Comparison of ENCODE assay signal across 28 cellular contexts in the genomic region with DNA sequence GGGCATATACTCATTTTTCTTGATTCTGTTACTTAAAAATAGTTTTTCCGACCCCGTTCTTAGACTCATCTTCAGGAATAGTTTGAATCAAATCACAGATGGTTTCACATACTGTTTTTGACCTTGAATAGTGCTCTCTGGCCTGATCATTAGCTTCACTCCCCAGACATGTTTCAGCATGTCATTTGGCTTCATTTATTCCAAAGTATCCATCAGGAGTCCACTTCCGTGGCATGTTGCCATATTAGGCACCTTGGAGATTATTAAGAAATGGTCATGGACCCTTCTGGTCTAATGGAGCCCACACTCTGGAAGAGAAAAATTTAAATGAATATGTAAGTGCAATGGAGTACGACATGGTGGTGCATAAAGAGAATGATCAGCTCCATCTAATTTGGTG.
"Had no signal": no experiment of that assay in that cellular context is flagged by ENCODE, and none has a peak within 500 bp of the region (broad histone marks: within the 10 kb centered on the region; RNA-seq: fewer than 3 reads in every experiment).

No MANE protein-coding gene starts in this region.

- H3K4me3 Mint-ChIP-seq: natural killer cell; nephron; neural progenitor cell; stimulated activated memory B cell treated with anti-CD40 and anti-IgM and Interleukin-4, amounts not matched to agents 10 μg/mL and 1 μg/mL and 100 μg/mL, for 72 hours; stimulated activated naive CD8-positive, alpha-beta T cell treated with anti-CD3 and anti-CD28 coated beads, Interleukin-15, amount 100 ng/mL, for 72 hours had no signal

- H3K27me3 ChIP-seq: neural progenitor cell, ovary, spleen, thyroid gland, tibial nerve, upper lobe of left lung, vagina had no signal

- H3K27ac ChIP-seq: neural progenitor cell, ovary, parathyroid adenoma, psoas muscle, skin epidermis, spleen, thoracic aorta, thyroid gland, tibial nerve, upper lobe of left lung, vagina had no signal

- ATAC-seq: psoas muscle; right cardiac atrium; sciatic nerve; stimulated activated memory B cell treated with anti-CD40 and anti-IgM and Interleukin-4, amounts not matched to agents 10 μg/mL and 1 μg/mL and 100 μg/mL, for 72 hours; stimulated activated naive CD8-positive, alpha-beta T cell treated with anti-CD3 and anti-CD28 coated beads, Interleukin-15, amount 100 ng/mL, for 72 hours; stimulated activated naive CD8-positive, alpha-beta T cell treated with anti-CD3 and anti-CD28 coated beads, Interleukin-15, Interleukin-2, amounts not matched to agents 100 U/mL and 50 U/mL, for 24 hours had no signal

- H3K27ac Mint-ChIP-seq: natural killer cell; nephron; neural progenitor cell; progenitor cell of endocrine pancreas; stimulated activated memory B cell treated with anti-CD40 and anti-IgM and Interleukin-4, amounts not matched to agents 10 μg/mL and 1 μg/mL and 100 μg/mL, for 72 hours; stimulated activated naive CD8-positive, alpha-beta T cell treated with anti-CD3 and anti-CD28 coated beads, Interleukin-15, amount 100 ng/mL, for 72 hours had no signal

- H3K36me3 ChIP-seq: neural progenitor cell, ovary, spleen, thoracic aorta, thyroid gland, tibial nerve, upper lobe of left lung, vagina had no signal

- H3K9me3 Mint-ChIP-seq: natural killer cell; nephron; neural progenitor cell; stimulated activated memory B cell treated with anti-CD40 and anti-IgM and Interleukin-4, amounts not matched to agents 10 μg/mL and 1 μg/mL and 100 μg/mL, for 72 hours; stimulated activated naive CD8-positive, alpha-beta T cell treated with anti-CD3 and anti-CD28 coated beads, Interleukin-15, amount 100 ng/mL, for 72 hours had no signal

- H3K4me1 Mint-ChIP-seq: stimulated activated memory B cell treated with anti-CD40 and anti-IgM and Interleukin-4, amounts not matched to agents 10 μg/mL and 1 μg/mL and 100 μg/mL, for 72 hours had no signal

- DNase-seq: natural killer cell; occipital lobe; ovary; posterior cingulate gyrus; psoas muscle; right cardiac atrium; spleen; stimulated activated CD4-positive, alpha-beta T cell treated with anti-CD3 and anti-CD28 coated beads, Interleukin-12 subunit alpha, Interleukin-12 subunit beta, amount 100 ng/mL, for 4 hours; stimulated activated CD4-positive, alpha-beta T cell treated with anti-CD3 and anti-CD28 coated beads, Interleukin-1b, Interleukin-23, amount 100 ng/mL, for 48 hours; stimulated activated CD4-positive, alpha-beta T cell treated with anti-CD3 and anti-CD28 coated beads, Interleukin-4, amount 100 ng/mL, for 1 hour; stimulated activated CD4-positive, alpha-beta T cell treated with anti-CD3 and anti-CD28 coated beads, Interleukin-4, amount 100 ng/mL, for 4 hours; stimulated activated CD8-positive, alpha-beta memory T cell treated with anti-CD3 and anti-CD28 coated beads, Interleukin-4, amount 100 ng/mL, for 48 hours; stimulated activated naive CD4-positive, alpha-beta T cell; stimulated activated naive CD8-positive, alpha-beta T cell treated with anti-CD3 and anti-CD28 coated beads, Interleukin-15, amount 100 ng/mL, for 72 hours; stimulated activated naive CD8-positive, alpha-beta T cell treated with anti-CD3 and anti-CD28 coated beads, Interleukin-15, Interleukin-2, amounts not matched to agents 100 U/mL and 50 U/mL, for 24 hours; thyroid gland; upper lobe of left lung had no signal

- H3K4me3 ChIP-seq: neural progenitor cell, ovary, psoas muscle, skin epidermis, smooth muscle cell, spleen, thoracic aorta, thyroid gland, tibial nerve, upper lobe of left lung, vagina had no signal

- H3K9me3 ChIP-seq: ovary, psoas muscle, spleen, thoracic aorta, thyroid gland, tibial nerve, upper lobe of left lung, vagina had no signal

- H3K27me3 Mint-ChIP-seq: progenitor cell of endocrine pancreas; stimulated activated memory B cell treated with anti-CD40 and anti-IgM and Interleukin-4, amounts not matched to agents 10 μg/mL and 1 μg/mL and 100 μg/mL, for 72 hours; stimulated activated naive CD8-positive, alpha-beta T cell treated with anti-CD3 and anti-CD28 coated beads, Interleukin-15, amount 100 ng/mL, for 72 hours had no signal

- H3K4me1 ChIP-seq: parathyroid adenoma, psoas muscle, tibial nerve had no signal

- H3K9ac ChIP-seq: neural progenitor cell, parathyroid adenoma had no signal

- H3K36me3 Mint-ChIP-seq: natural killer cell, neural progenitor cell had no signal
